In the genomic region with DNA sequence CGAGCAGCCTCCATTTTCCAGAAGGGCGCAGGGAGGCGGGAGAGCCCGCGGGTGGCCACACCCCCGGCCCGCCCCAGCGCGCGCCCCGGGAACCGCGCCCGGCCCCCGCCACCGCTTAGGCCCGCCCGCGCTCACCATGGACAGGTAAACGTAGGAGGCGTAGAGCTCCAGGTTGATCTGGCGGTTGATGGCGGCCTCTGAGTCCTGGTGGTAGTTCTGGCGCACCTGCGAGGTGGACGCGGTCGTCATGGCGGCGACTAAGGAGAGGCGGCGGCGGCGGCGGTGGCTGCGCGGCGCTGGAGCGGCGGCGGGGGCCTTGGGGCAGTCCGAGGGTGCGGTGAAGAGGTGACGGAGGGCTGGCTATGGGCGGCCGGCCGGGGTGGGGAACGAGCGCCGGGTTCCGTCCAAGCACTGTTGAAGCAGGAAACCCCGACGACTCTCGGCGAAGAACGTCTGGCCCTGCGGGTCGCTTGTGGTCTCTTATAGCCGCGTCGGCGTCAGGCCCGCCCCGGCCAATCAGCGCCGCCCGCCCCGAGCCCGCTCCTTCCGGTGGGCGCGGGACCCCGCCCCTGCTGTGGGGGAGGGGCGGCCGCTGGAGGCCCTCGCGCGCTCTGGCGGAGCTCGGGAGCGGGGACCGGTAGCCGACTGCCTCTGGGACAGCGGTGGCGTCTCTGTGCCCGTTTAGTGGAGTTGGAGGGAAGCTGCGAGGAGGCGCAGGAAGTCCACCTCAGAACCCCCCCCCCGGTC, we compare ENCODE assay signal across 1 cellular context.
TF ChIP-seq lines count a peak whose summit lies in the region.

A gene (minus strand): TSS at position 458 of the 747 bp plus-strand sequence. CDS start 209 bp downstream, at position 249.

TF ChIP-seq in HepG2, 621 proteins besides CTCF, POLR2A, EP300 and RAD21 (continued from another document and continues in another):
- TF ChIP-seq NRL (CRISPR knock-in tag; IDR thresholded peaks at IDR 0.05; ENCODE audit: borderline replicate concordance), result no peak; the same call in 1 of the 2 replicates
- TF ChIP-seq, protein P1, sequence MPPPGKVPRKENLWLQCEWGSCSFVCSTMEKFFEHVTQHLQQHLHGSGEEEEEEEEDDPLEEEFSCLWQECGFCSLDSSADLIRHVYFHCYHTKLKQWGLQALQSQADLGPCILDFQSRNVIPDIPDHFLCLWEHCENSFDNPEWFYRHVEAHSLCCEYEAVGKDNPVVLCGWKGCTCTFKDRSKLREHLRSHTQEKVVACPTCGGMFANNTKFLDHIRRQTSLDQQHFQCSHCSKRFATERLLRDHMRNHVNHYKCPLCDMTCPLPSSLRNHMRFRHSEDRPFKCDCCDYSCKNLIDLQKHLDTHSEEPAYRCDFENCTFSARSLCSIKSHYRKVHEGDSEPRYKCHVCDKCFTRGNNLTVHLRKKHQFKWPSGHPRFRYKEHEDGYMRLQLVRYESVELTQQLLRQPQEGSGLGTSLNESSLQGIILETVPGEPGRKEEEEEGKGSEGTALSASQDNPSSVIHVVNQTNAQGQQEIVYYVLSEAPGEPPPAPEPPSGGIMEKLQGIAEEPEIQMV (CRISPR knock-in tag; IDR thresholded peaks at IDR 0.05; ENCODE audit: low read depth), result no peak
- TF ChIP-seq, protein P2, sequence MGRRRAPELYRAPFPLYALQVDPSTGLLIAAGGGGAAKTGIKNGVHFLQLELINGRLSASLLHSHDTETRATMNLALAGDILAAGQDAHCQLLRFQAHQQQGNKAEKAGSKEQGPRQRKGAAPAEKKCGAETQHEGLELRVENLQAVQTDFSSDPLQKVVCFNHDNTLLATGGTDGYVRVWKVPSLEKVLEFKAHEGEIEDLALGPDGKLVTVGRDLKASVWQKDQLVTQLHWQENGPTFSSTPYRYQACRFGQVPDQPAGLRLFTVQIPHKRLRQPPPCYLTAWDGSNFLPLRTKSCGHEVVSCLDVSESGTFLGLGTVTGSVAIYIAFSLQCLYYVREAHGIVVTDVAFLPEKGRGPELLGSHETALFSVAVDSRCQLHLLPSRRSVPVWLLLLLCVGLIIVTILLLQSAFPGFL (CRISPR knock-in tag; IDR thresholded peaks at IDR 0.05), result no peak
- no peak for TF ChIP-seq MTA3 (CRISPR knock-in tag; IDR thresholded peaks at IDR 0.05)
- no peak for TF ChIP-seq FOXK2 (IDR thresholded peaks at IDR 0.05)
- no peak for TF ChIP-seq MIXL1 (CRISPR knock-in tag; IDR thresholded peaks at IDR 0.05)
- TF ChIP-seq ZNF777 (CRISPR knock-in tag; IDR thresholded peaks at IDR 0.05), result peak; percentile 83
- TF ChIP-seq, protein P3, sequence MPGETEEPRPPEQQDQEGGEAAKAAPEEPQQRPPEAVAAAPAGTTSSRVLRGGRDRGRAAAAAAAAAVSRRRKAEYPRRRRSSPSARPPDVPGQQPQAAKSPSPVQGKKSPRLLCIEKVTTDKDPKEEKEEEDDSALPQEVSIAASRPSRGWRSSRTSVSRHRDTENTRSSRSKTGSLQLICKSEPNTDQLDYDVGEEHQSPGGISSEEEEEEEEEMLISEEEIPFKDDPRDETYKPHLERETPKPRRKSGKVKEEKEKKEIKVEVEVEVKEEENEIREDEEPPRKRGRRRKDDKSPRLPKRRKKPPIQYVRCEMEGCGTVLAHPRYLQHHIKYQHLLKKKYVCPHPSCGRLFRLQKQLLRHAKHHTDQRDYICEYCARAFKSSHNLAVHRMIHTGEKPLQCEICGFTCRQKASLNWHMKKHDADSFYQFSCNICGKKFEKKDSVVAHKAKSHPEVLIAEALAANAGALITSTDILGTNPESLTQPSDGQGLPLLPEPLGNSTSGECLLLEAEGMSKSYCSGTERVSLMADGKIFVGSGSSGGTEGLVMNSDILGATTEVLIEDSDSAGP (CRISPR knock-in tag; IDR thresholded peaks at IDR 0.05; ENCODE audit: borderline replicate concordance), result peak; percentile 77; the same call in 1 of the 2 replicates
- no peak for TF ChIP-seq PHB2 (IDR thresholded peaks at IDR 0.05; ENCODE audit: partially characterized antibody)
- peak; percentile 81 for TF ChIP-seq MAF1 (CRISPR knock-in tag; IDR thresholded peaks at IDR 0.05; ENCODE audit: borderline replicate concordance)
- TF ChIP-seq ETV5 (CRISPR knock-in tag; IDR thresholded peaks at IDR 0.05; ENCODE audit: borderline replicate concordance), result peak; percentile 88; the same call in 1 of the 2 replicates
- TF ChIP-seq ZNF274 (CRISPR knock-in tag; IDR thresholded peaks at IDR 0.05), result peak; percentile 36; the same call in 1 of the 2 replicates
- TF ChIP-seq, protein P4, sequence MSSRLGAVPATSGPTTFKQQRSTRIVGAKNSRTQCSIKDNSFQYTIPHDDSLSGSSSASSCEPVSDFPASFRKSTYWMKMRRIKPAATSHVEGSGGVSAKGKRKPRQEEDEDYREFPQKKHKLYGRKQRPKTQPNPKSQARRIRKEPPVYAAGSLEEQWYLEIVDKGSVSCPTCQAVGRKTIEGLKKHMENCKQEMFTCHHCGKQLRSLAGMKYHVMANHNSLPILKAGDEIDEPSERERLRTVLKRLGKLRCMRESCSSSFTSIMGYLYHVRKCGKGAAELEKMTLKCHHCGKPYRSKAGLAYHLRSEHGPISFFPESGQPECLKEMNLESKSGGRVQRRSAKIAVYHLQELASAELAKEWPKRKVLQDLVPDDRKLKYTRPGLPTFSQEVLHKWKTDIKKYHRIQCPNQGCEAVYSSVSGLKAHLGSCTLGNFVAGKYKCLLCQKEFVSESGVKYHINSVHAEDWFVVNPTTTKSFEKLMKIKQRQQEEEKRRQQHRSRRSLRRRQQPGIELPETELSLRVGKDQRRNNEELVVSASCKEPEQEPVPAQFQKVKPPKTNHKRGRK (CRISPR knock-in tag; IDR thresholded peaks at IDR 0.05), result no peak
- TF ChIP-seq ZNF556 (CRISPR knock-in tag; IDR thresholded peaks at IDR 0.05; ENCODE audit: borderline replicate concordance), result peak; percentile 22; the same call in 1 of the 2 replicates
- no peak for TF ChIP-seq XBP1 (CRISPR knock-in tag; IDR thresholded peaks at IDR 0.05)
- no peak for TF ChIP-seq MAFK (conservative IDR thresholded peaks at IDR 0.05 in 1 of 2, IDR thresholded peaks at IDR 0.05 in 1 of 2; ENCODE audit: low read length in 2 of 2)
- no peak for TF ChIP-seq ZNF569 (CRISPR knock-in tag; IDR thresholded peaks at IDR 0.05; ENCODE audit: borderline replicate concordance)
- TF ChIP-seq ZNF598 (CRISPR knock-in tag; IDR thresholded peaks at IDR 0.05; ENCODE audit: borderline replicate concordance), result no peak
- no peak; the same call in 1 of the 2 replicates for TF ChIP-seq CREB1 (IDR thresholded peaks at IDR 0.05)
- TF ChIP-seq CREB1 (CRISPR knock-in tag; IDR thresholded peaks at IDR 0.05), result no peak
- no peak for TF ChIP-seq ZNF296 (CRISPR knock-in tag; conservative IDR thresholded peaks at IDR 0.05)
- TF ChIP-seq, protein P5, sequence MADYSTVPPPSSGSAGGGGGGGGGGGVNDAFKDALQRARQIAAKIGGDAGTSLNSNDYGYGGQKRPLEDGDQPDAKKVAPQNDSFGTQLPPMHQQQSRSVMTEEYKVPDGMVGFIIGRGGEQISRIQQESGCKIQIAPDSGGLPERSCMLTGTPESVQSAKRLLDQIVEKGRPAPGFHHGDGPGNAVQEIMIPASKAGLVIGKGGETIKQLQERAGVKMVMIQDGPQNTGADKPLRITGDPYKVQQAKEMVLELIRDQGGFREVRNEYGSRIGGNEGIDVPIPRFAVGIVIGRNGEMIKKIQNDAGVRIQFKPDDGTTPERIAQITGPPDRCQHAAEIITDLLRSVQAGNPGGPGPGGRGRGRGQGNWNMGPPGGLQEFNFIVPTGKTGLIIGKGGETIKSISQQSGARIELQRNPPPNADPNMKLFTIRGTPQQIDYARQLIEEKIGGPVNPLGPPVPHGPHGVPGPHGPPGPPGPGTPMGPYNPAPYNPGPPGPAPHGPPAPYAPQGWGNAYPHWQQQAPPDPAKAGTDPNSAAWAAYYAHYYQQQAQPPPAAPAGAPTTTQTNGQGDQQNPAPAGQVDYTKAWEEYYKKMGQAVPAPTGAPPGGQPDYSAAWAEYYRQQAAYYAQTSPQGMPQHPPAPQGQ (CRISPR knock-in tag; IDR thresholded peaks at IDR 0.05; ENCODE audit: borderline replicate concordance), result no peak
- TF ChIP-seq, protein P6, sequence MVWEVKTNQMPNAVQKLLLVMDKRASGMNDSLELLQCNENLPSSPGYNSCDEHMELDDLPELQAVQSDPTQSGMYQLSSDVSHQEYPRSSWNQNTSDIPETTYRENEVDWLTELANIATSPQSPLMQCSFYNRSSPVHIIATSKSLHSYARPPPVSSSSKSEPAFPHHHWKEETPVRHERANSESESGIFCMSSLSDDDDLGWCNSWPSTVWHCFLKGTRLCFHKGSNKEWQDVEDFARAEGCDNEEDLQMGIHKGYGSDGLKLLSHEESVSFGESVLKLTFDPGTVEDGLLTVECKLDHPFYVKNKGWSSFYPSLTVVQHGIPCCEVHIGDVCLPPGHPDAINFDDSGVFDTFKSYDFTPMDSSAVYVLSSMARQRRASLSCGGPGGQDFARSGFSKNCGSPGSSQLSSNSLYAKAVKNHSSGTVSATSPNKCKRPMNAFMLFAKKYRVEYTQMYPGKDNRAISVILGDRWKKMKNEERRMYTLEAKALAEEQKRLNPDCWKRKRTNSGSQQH (CRISPR knock-in tag; IDR thresholded peaks at IDR 0.05; ENCODE audit: low read depth), result no peak
- TF ChIP-seq ZNF678 (CRISPR knock-in tag; IDR thresholded peaks at IDR 0.05), result no peak
- TF ChIP-seq ZNF333 (CRISPR knock-in tag; IDR thresholded peaks at IDR 0.05; ENCODE audit: borderline replicate concordance), result 0 out of 2 replicates have a peak, but pooled peaks have one; percentile 66
- TF ChIP-seq, protein P7, sequence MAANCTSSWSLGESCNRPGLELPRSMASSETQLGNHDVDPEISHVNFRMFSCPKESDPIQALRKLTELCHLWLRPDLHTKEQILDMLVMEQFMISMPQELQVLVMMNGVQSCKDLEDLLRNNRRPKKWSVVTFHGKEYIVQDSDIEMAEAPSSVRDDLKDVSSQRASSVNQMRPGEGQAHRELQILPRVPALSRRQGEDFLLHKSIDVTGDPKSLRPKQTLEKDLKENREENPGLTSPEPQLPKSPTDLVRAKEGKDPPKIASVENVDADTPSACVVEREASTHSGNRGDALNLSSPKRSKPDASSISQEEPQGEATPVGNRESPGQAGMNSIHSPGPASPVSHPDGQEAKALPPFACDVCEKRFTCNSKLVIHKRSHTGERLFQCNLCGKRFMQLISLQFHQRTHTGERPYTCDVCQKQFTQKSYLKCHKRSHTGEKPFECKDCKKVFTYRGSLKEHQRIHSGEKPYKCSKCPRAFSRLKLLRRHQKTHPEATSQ (CRISPR knock-in tag; IDR thresholded peaks at IDR 0.05; ENCODE audit: borderline replicate concordance), result 0 out of 2 replicates have a peak, but pooled peaks have one; percentile 11
- TF ChIP-seq, protein P8, sequence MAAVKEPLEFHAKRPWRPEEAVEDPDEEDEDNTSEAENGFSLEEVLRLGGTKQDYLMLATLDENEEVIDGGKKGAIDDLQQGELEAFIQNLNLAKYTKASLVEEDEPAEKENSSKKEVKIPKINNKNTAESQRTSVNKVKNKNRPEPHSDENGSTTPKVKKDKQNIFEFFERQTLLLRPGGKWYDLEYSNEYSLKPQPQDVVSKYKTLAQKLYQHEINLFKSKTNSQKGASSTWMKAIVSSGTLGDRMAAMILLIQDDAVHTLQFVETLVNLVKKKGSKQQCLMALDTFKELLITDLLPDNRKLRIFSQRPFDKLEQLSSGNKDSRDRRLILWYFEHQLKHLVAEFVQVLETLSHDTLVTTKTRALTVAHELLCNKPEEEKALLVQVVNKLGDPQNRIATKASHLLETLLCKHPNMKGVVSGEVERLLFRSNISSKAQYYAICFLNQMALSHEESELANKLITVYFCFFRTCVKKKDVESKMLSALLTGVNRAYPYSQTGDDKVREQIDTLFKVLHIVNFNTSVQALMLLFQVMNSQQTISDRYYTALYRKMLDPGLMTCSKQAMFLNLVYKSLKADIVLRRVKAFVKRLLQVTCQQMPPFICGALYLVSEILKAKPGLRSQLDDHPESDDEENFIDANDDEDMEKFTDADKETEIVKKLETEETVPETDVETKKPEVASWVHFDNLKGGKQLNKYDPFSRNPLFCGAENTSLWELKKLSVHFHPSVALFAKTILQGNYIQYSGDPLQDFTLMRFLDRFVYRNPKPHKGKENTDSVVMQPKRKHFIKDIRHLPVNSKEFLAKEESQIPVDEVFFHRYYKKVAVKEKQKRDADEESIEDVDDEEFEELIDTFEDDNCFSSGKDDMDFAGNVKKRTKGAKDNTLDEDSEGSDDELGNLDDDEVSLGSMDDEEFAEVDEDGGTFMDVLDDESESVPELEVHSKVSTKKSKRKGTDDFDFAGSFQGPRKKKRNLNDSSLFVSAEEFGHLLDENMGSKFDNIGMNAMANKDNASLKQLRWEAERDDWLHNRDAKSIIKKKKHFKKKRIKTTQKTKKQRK (IDR thresholded peaks at IDR 0.05; ENCODE audit: low read length), result no peak
- TF ChIP-seq, protein P9, sequence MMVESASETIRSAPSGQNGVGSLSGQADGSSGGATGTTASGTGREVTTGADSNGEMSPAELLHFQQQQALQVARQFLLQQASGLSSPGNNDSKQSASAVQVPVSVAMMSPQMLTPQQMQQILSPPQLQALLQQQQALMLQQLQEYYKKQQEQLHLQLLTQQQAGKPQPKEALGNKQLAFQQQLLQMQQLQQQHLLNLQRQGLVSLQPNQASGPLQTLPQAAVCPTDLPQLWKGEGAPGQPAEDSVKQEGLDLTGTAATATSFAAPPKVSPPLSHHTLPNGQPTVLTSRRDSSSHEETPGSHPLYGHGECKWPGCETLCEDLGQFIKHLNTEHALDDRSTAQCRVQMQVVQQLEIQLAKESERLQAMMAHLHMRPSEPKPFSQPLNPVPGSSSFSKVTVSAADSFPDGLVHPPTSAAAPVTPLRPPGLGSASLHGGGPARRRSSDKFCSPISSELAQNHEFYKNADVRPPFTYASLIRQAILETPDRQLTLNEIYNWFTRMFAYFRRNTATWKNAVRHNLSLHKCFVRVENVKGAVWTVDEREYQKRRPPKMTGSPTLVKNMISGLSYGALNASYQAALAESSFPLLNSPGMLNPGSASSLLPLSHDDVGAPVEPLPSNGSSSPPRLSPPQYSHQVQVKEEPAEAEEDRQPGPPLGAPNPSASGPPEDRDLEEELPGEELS (CRISPR knock-in tag; IDR thresholded peaks at IDR 0.05), result peak; percentile 43; the same call in 1 of the 2 replicates
- TF ChIP-seq, protein P10, sequence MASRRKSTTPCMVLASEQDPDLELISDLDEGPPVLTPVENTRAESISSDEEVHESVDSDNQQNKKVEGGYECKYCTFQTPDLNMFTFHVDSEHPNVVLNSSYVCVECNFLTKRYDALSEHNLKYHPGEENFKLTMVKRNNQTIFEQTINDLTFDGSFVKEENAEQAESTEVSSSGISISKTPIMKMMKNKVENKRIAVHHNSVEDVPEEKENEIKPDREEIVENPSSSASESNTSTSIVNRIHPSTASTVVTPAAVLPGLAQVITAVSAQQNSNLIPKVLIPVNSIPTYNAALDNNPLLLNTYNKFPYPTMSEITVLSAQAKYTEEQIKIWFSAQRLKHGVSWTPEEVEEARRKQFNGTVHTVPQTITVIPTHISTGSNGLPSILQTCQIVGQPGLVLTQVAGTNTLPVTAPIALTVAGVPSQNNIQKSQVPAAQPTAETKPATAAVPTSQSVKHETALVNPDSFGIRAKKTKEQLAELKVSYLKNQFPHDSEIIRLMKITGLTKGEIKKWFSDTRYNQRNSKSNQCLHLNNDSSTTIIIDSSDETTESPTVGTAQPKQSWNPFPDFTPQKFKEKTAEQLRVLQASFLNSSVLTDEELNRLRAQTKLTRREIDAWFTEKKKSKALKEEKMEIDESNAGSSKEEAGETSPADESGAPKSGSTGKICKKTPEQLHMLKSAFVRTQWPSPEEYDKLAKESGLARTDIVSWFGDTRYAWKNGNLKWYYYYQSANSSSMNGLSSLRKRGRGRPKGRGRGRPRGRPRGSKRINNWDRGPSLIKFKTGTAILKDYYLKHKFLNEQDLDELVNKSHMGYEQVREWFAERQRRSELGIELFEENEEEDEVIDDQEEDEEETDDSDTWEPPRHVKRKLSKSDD (CRISPR knock-in tag; IDR thresholded peaks at IDR 0.05; ENCODE audit: low read depth), result peak; percentile 83; the same call in 1 of the 2 replicates
- TF ChIP-seq FOXK1 (CRISPR knock-in tag; IDR thresholded peaks at IDR 0.05; ENCODE audit: borderline replicate concordance, low read depth), result peak; percentile 15; the same call in 1 of the 2 replicates
- peak; percentile 93 for TF ChIP-seq ZNF546 (CRISPR knock-in tag; conservative IDR thresholded peaks at IDR 0.05)
- peak; percentile 83 for TF ChIP-seq ZNF3 (CRISPR knock-in tag; IDR thresholded peaks at IDR 0.05)
